1 cellular context compared by ENCODE assay signal in genomic region chr5:17261075-17261474, GRCh38.
TF ChIP-seq lines count a peak whose summit lies in the region.

No MANE protein-coding gene starts in this region.

TF ChIP-seq in H1, 55 proteins besides CTCF, POLR2A, EP300 and RAD21:
- TF ChIP-seq SP2 (IDR thresholded peaks at IDR 0.05; ENCODE audit: low read length), result no peak
- no peak for TF ChIP-seq KDM4A (IDR thresholded peaks at IDR 0.05; ENCODE audit: low read depth, low read length, severe bottlenecking)
- TF ChIP-seq MAFK (IDR thresholded peaks at IDR 0.05; ENCODE audit: low read depth, low read length), result peak; percentile 67; the same call in 1 of the 2 replicates
- no peak for TF ChIP-seq GTF2F1 (IDR thresholded peaks at IDR 0.05; ENCODE audit: borderline replicate concordance, low read depth, low read length)
